In the genomic region with DNA sequence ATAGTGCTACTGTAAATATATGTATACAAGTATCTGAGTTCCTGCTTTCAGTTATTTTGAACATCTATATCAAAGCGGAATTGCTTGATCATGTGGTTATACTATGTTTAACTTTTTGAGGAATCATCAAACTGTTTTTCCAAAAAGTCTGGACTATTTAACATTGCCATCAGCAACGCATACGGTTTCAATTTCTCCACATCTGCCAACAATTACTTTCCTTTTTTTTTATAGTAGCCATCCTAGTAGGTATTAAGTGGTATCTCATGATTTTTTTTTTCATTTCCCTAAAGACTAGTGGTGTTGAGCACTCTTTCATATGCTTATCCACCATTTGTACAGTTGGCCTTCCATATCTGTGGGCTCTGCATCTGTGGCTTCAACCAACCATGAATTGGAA, we compare ENCODE assay signal across 25 cellular contexts. TPM values are rescaled to one million over a fixed set of nuclear protein-coding genes. Genes with fewer than 3 reads are reported as not detected.
DNase-seq lines count a peak whose midpoint lies in the region; TF ChIP-seq lines count a peak whose summit lies in the region.
"Had no signal": no experiment of that assay in that cellular context is flagged by ENCODE, and none has a peak within 500 bp of the region (broad histone marks: within the 10 kb centered on the region; RNA-seq: fewer than 3 reads in every experiment).

No MANE protein-coding gene starts in this region.

- in situ Hi-C loops in mammary epithelial cell (cut with MboI; ENCODE audit: low sequenced_read_pairs in 2 of 2), result loop anchor here (10.0 kb wide), 1 partner anchor 63 kb away; no protein-coding TSS in a partner anchor

- H3K27ac ChIP-seq in mammary epithelial cell (ENCODE audit: insufficient read depth, low read depth, low read length) (no peak overlapping the region), breast epithelium (no peak overlapping the region)
- H3K27ac ChIP-seq: body of pancreas, SJCRH30, thyroid gland had no signal

- intact Hi-C loops in mammary epithelial cell (cut with micrococcal nuclease), result loop anchor here (10.0 kb wide), 1 partner anchor 103 kb away; the partner anchor contains the start of gene MPZL3
- intact Hi-C loops in breast epithelium (cut with DNase I; ENCODE audit: low total_unique reads), result no loop called here

- H3K4me3 ChIP-seq in mammary epithelial cell (replicated peaks in 1 of 3; ENCODE audit: insufficient read depth in 1 of 3, low read depth in 2 of 3, low read length in 3 of 3) (no peak overlapping the region), breast epithelium (no peak overlapping the region)
- H3K4me3 ChIP-seq: body of pancreas, hepatocyte, SJCRH30, thyroid gland had no signal

- CTCF ChIA-PET in mammary epithelial cell (lab: Charles Lee; ENCODE audit: low non-redundant PET), result no interaction called here

- H3K9me3 Mint-ChIP-seq in HFFc6, result peaks cover 9% of the 10 kb centered on the region
- H3K9me3 Mint-ChIP-seq: activated T-helper 1 cell treated with anti-CD3 and anti-CD28 coated beads, Interleukin-12 subunit alpha, Interleukin-12 subunit beta, Interleukin-2, Interleukin-4 antibody, amounts not matched to agents 30 ng/mL and 10 ng/mL and 1 ng/mL, durations not matched to agents 14 hours and 24 hours and 36 hours; immature natural killer cell had no signal

- no peak overlapping the region for H3K4me2 ChIP-seq in mammary epithelial cell (ENCODE audit: insufficient read depth, low read depth, low read length)

- H4K20me1 ChIP-seq in mammary epithelial cell (ENCODE audit: insufficient read depth, low read length), result no peaks in the 10 kb centered on the region

- H3K36me3 ChIP-seq in mammary epithelial cell (ENCODE audit: insufficient read depth, low read length), result no peaks in the 10 kb centered on the region
- no peaks in the 10 kb centered on the region for H3K36me3 ChIP-seq in breast epithelium
- H3K36me3 ChIP-seq: SJCRH30, thyroid gland had no signal

- H3K9me3 ChIP-seq in mammary epithelial cell (replicated peaks; ENCODE audit: insufficient read depth, low read length) (no peaks in the 10 kb centered on the region), breast epithelium (no peaks in the 10 kb centered on the region)
- H3K9me3 ChIP-seq: body of pancreas, SJCRH30, thyroid gland had no signal

- peaks cover 12% of the 10 kb centered on the region for H3K36me3 Mint-ChIP-seq in HFFc6 (ENCODE audit: low read depth)
- H3K36me3 Mint-ChIP-seq: naive B cell had no signal

- H3K27me3 Mint-ChIP-seq in HFFc6 (ENCODE audit: insufficient read depth), result no peaks in the 10 kb centered on the region; the same call in 1 of the 2 replicates

- H3K27me3 ChIP-seq in mammary epithelial cell (ENCODE audit: insufficient read depth, low read length) (no peaks in the 10 kb centered on the region), breast epithelium (no peaks in the 10 kb centered on the region)
- H3K27me3 ChIP-seq: body of pancreas, hepatocyte, SJCRH30, thyroid gland had no signal

- no peak for TF ChIP-seq POLR2A in breast epithelium (IDR thresholded peaks at IDR 0.05)

- DNase-seq in mammary epithelial cell (no peak), breast epithelium (ENCODE audit: low spot score in 2 of 2) (no peak), HFFc6 (no peak), fibroblast of gingiva (ENCODE audit: low read depth) (peak; percentile 51), UCSD-AML1 (lab: John Stamatoyannopoulos, UW; ENCODE audit: unreplicated experiment) (no peak), NCI-H2081 (lab: John Stamatoyannopoulos, UW) (no peak), GM03348 (ENCODE audit: low spot score) (no peak)
- DNase-seq: activated CD4-positive, alpha-beta T cell treated with anti-CD3 and anti-CD28 coated beads for 1 hour; body of pancreas; DMS153; immature natural killer cell; mesenchymal stem cell; naive B cell; NCI-H1105 treated with DMSO at 0.1 percent for 48 hours; NCI-H2029; NCI-H446; SJCRH30; T-helper 1 cell; thyroid gland had no signal

- H3K4me3 Mint-ChIP-seq in HFFc6, result peak overlapping the region; percentile 1; the same call in 1 of the 2 replicates

- WGBS in mammary epithelial cell (ENCODE audit: low coverage, missing lambda C conversion rate), result 51% methylated on average over 3 of the region's 3 CpGs

- H3K27ac Mint-ChIP-seq in HFFc6, result no peak overlapping the region
- H3K27ac Mint-ChIP-seq: activated T-helper 1 cell treated with anti-CD3 and anti-CD28 coated beads, Interleukin-12 subunit alpha, Interleukin-12 subunit beta, Interleukin-2, Interleukin-4 antibody, amounts not matched to agents 30 ng/mL and 10 ng/mL and 1 ng/mL, durations not matched to agents 14 hours and 24 hours and 36 hours had no signal

- H2AFZ ChIP-seq in mammary epithelial cell (ENCODE audit: low read depth, low read length), result peak overlapping the region; percentile 54

- peaks cover 42% of the 10 kb centered on the region for H3K4me1 Mint-ChIP-seq in HFFc6 (ENCODE audit: low read depth)

- no peak for TF ChIP-seq CTCF in mammary epithelial cell (conservative IDR thresholded peaks at IDR 0.05 in 1 of 2, IDR thresholded peaks at IDR 0.05 in 1 of 2; ENCODE audit: extremely low read depth in 1 of 2, insufficient read depth in 1 of 2, low read depth in 1 of 2, low read length in 2 of 2)
- no peak for TF ChIP-seq CTCF in breast epithelium (IDR thresholded peaks at IDR 0.05)
- no peak for TF ChIP-seq CTCF in HFFc6 (IDR thresholded peaks at IDR 0.05)

- no TSS peak for BruUV-seq in mammary epithelial cell (replicated peaks; lab: Mats Ljungman, UMichigan)

- H3K4me1 ChIP-seq in mammary epithelial cell (ENCODE audit: insufficient read depth, low read length) (peaks cover 9% of the 10 kb centered on the region), breast epithelium (no peaks in the 10 kb centered on the region)
- H3K4me1 ChIP-seq: SJCRH30 had no signal

- H3K79me2 ChIP-seq in mammary epithelial cell (ENCODE audit: insufficient read depth, low read length), result peaks cover 36% of the 10 kb centered on the region

- no peak overlapping the region for H3K9ac ChIP-seq in mammary epithelial cell (ENCODE audit: insufficient read depth, low read length)

- dilution Hi-C loops in mammary epithelial cell (cut with HindIII; ENCODE audit: low sequenced_read_pairs), result no loop called here

RNA-seq across cellular contexts. Expression of gene UBE4A, which starts 1.3 kb away (rescaled TPM):
- total RNA-seq in mammary epithelial cell (10 to 100 TPM; 31.9 to 54.3 TPM), breast epithelium (10 to 100 TPM; 39.0 to 51.5 (median 51.5) TPM)
- 9.4 TPM for polyA plus RNA-seq in mammary epithelial cell
- polyA minus RNA-seq in mammary epithelial cell, result 73.2 TPM
- total RNA-seq in HFFc6 (2021; fragmentation: NEBNext Ultra II Directional; extraction: Animal tissue kit (Norgen Biotek cat#: 25700)), result 10 to 100 TPM; 46.2 to 62.7 (median 54.1) TPM

RNA-seq across cellular contexts. Expression of gene CD3G, which starts 13.9 kb away (rescaled TPM):
- total RNA-seq in mammary epithelial cell, result not detected
- not detected for polyA plus RNA-seq in mammary epithelial cell
- polyA minus RNA-seq in mammary epithelial cell, result not detected
- 100 to 1,000 TPM in 1 of 3 donors, 1 to 10 TPM in 1, under 1 TPM in 1; 0.80 to 122 (median 1.2) TPM for total RNA-seq in breast epithelium
- not detected for total RNA-seq in HFFc6 (2021; fragmentation: NEBNext Ultra II Directional; extraction: Animal tissue kit (Norgen Biotek cat#: 25700))
- total RNA-seq: body of pancreas, epithelial cell of proximal tubule, frontal cortex, M059J, osteocyte, SJCRH30 had no signal

RNA-seq across cellular contexts. Expression of gene CD3D, which starts 15.6 kb away (rescaled TPM):
- total RNA-seq in mammary epithelial cell (not detected), breast epithelium (1 to 10 TPM; 2.6 to 4.8 (median 3.5) TPM)
- polyA plus RNA-seq in mammary epithelial cell, result not detected
- not detected for polyA minus RNA-seq in mammary epithelial cell
- total RNA-seq in HFFc6 (2021; fragmentation: NEBNext Ultra II Directional; extraction: Animal tissue kit (Norgen Biotek cat#: 25700)), result not detected
- total RNA-seq: epithelial cell of proximal tubule, frontal cortex, M059J, osteocyte, SJCRH30 had no signal

RNA-seq across cellular contexts. Expression of gene ATP5MG, which starts 43.3 kb away (rescaled TPM):
- total RNA-seq in mammary epithelial cell (100 to 1,000 TPM in 1 of 2 donors, 10 to 100 TPM in 1; 24.8 to 187 TPM), breast epithelium (10 to 100 TPM; 45.1 to 66.4 (median 56.0) TPM)
- polyA plus RNA-seq in mammary epithelial cell, result 266 TPM
- 109 TPM for polyA minus RNA-seq in mammary epithelial cell
- 100 to 1,000 TPM; 196 to 275 (median 223) TPM for total RNA-seq in HFFc6 (2021; fragmentation: NEBNext Ultra II Directional; extraction: Animal tissue kit (Norgen Biotek cat#: 25700))

RNA-seq across cellular contexts. Expression of gene CD3E, which starts 53.5 kb away (rescaled TPM):
- total RNA-seq in mammary epithelial cell, result not detected
- polyA plus RNA-seq in mammary epithelial cell, result not detected
- polyA minus RNA-seq in mammary epithelial cell, result not detected
- total RNA-seq in breast epithelium, result 1 to 10 TPM in 2 of 3 donors, under 1 TPM in 1; 0.66 to 6.0 (median 2.1) TPM
- not detected for total RNA-seq in HFFc6 (2021; fragmentation: NEBNext Ultra II Directional; extraction: Animal tissue kit (Norgen Biotek cat#: 25700))
- total RNA-seq: epithelial cell of proximal tubule, frontal cortex, hepatocyte, M059J, osteocyte, SJCRH30 had no signal
- polyA plus RNA-seq: hepatocyte had no signal
